Comparison of ENCODE assay signal across 1 cellular context in the genomic region with DNA sequence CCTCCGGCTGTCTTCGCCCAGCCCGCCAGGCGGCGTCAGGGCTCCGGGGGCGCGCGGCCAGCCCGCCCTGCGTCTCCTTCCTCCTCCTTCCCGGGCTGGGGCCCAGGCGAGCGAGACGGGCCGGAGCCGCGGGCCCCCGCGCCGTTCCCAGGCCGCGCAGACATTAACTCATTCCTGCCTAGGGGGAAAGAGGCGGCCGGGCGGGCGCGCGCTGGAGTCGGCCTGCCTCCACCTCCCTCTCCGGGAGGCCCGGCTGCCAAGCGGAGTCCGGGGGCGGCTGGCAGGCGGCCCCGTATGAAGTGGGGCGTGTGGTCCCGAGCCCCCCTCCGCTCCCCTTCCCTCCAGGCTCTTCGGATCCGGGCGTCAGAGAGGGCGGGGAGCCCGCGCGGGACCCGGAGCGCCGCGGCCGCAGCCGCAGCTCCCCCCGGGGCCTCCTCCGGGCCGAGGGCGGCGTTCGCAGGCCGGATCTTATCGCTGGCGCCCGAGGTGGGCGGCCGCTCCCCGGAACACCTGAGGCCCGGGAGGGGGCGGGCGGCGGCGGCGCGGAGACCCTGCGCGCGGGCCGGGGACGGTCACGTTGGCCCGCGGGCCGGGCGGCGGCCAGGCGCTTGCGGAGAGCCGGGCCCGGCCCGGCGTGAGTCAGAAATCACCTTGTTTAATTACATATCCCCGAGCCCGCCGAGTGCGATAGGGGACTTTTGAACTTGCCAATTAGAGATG.
TF ChIP-seq lines count a peak whose summit lies in the region.

No MANE protein-coding gene starts in this region.

TF ChIP-seq in WTC11, 78 proteins besides CTCF, POLR2A, EP300 and RAD21 (continued from another document):
- TF ChIP-seq, protein P1, sequence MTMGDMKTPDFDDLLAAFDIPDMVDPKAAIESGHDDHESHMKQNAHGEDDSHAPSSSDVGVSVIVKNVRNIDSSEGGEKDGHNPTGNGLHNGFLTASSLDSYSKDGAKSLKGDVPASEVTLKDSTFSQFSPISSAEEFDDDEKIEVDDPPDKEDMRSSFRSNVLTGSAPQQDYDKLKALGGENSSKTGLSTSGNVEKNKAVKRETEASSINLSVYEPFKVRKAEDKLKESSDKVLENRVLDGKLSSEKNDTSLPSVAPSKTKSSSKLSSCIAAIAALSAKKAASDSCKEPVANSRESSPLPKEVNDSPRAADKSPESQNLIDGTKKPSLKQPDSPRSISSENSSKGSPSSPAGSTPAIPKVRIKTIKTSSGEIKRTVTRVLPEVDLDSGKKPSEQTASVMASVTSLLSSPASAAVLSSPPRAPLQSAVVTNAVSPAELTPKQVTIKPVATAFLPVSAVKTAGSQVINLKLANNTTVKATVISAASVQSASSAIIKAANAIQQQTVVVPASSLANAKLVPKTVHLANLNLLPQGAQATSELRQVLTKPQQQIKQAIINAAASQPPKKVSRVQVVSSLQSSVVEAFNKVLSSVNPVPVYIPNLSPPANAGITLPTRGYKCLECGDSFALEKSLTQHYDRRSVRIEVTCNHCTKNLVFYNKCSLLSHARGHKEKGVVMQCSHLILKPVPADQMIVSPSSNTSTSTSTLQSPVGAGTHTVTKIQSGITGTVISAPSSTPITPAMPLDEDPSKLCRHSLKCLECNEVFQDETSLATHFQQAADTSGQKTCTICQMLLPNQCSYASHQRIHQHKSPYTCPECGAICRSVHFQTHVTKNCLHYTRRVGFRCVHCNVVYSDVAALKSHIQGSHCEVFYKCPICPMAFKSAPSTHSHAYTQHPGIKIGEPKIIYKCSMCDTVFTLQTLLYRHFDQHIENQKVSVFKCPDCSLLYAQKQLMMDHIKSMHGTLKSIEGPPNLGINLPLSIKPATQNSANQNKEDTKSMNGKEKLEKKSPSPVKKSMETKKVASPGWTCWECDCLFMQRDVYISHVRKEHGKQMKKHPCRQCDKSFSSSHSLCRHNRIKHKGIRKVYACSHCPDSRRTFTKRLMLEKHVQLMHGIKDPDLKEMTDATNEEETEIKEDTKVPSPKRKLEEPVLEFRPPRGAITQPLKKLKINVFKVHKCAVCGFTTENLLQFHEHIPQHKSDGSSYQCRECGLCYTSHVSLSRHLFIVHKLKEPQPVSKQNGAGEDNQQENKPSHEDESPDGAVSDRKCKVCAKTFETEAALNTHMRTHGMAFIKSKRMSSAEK (CRISPR knock-in tag; IDR thresholded peaks at IDR 0.05; ENCODE audit: borderline replicate concordance) = no peak
- TF ChIP-seq ZNF138 (CRISPR knock-in tag; conservative IDR thresholded peaks at IDR 0.05) (no peak), CBFB (CRISPR knock-in tag; IDR thresholded peaks at IDR 0.05; ENCODE audit: low read depth) (no peak), RELA (CRISPR knock-in tag; IDR thresholded peaks at IDR 0.05; ENCODE audit: borderline replicate concordance) (no peak), ETV6 (CRISPR knock-in tag; IDR thresholded peaks at IDR 0.05) (peak; percentile 68; the same call in 1 of the 2 replicates), HMGA2 (CRISPR knock-in tag; IDR thresholded peaks at IDR 0.05) (no peak), SMAD4 (CRISPR knock-in tag; IDR thresholded peaks at IDR 0.05) (no peak), TEAD4 (CRISPR knock-in tag; IDR thresholded peaks at IDR 0.05) (no peak), ZNF121 (CRISPR knock-in tag; IDR thresholded peaks at IDR 0.05) (no peak), TEAD1 (CRISPR knock-in tag; IDR thresholded peaks at IDR 0.05) (no peak; the same call in 1 of the 2 replicates), CREM (CRISPR knock-in tag; IDR thresholded peaks at IDR 0.05) (no peak), NR2C2 (CRISPR knock-in tag; IDR thresholded peaks at IDR 0.05) (no peak), TCF7 (CRISPR knock-in tag; IDR thresholded peaks at IDR 0.05; ENCODE audit: low read depth) (no peak), ELF4 (CRISPR knock-in tag; IDR thresholded peaks at IDR 0.05; ENCODE audit: low read depth) (peak; percentile 49; the same call in 1 of the 2 replicates), SP1 (CRISPR knock-in tag; conservative IDR thresholded peaks at IDR 0.05) (peak; percentile 67), CREB1 (CRISPR knock-in tag; IDR thresholded peaks at IDR 0.05) (no peak)
- TF ChIP-seq, protein P2, sequence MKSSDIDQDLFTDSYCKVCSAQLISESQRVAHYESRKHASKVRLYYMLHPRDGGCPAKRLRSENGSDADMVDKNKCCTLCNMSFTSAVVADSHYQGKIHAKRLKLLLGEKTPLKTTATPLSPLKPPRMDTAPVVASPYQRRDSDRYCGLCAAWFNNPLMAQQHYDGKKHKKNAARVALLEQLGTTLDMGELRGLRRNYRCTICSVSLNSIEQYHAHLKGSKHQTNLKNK (CRISPR knock-in tag; IDR thresholded peaks at IDR 0.05) = no peak
- TF ChIP-seq, protein P3, sequence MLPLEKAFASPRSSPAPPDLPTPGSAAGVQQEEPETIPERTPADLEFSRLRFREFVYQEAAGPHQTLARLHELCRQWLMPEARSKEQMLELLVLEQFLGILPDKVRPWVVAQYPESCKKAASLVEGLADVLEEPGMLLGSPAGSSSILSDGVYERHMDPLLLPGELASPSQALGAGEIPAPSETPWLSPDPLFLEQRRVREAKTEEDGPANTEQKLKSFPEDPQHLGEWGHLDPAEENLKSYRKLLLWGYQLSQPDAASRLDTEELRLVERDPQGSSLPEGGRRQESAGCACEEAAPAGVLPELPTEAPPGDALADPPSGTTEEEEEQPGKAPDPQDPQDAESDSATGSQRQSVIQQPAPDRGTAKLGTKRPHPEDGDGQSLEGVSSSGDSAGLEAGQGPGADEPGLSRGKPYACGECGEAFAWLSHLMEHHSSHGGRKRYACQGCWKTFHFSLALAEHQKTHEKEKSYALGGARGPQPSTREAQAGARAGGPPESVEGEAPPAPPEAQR (CRISPR knock-in tag; IDR thresholded peaks at IDR 0.05) = no peak
- TF ChIP-seq, protein P4, sequence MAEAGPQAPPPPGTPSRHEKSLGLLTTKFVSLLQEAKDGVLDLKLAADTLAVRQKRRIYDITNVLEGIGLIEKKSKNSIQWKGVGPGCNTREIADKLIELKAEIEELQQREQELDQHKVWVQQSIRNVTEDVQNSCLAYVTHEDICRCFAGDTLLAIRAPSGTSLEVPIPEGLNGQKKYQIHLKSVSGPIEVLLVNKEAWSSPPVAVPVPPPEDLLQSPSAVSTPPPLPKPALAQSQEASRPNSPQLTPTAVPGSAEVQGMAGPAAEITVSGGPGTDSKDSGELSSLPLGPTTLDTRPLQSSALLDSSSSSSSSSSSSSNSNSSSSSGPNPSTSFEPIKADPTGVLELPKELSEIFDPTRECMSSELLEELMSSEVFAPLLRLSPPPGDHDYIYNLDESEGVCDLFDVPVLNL (CRISPR knock-in tag; IDR thresholded peaks at IDR 0.05; ENCODE audit: borderline replicate concordance, low read depth) = no peak
- TF ChIP-seq, protein P5, sequence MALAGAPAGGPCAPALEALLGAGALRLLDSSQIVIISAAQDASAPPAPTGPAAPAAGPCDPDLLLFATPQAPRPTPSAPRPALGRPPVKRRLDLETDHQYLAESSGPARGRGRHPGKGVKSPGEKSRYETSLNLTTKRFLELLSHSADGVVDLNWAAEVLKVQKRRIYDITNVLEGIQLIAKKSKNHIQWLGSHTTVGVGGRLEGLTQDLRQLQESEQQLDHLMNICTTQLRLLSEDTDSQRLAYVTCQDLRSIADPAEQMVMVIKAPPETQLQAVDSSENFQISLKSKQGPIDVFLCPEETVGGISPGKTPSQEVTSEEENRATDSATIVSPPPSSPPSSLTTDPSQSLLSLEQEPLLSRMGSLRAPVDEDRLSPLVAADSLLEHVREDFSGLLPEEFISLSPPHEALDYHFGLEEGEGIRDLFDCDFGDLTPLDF (CRISPR knock-in tag; IDR thresholded peaks at IDR 0.05) = no peak
- TF ChIP-seq, protein P6, sequence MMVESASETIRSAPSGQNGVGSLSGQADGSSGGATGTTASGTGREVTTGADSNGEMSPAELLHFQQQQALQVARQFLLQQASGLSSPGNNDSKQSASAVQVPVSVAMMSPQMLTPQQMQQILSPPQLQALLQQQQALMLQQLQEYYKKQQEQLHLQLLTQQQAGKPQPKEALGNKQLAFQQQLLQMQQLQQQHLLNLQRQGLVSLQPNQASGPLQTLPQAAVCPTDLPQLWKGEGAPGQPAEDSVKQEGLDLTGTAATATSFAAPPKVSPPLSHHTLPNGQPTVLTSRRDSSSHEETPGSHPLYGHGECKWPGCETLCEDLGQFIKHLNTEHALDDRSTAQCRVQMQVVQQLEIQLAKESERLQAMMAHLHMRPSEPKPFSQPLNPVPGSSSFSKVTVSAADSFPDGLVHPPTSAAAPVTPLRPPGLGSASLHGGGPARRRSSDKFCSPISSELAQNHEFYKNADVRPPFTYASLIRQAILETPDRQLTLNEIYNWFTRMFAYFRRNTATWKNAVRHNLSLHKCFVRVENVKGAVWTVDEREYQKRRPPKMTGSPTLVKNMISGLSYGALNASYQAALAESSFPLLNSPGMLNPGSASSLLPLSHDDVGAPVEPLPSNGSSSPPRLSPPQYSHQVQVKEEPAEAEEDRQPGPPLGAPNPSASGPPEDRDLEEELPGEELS (CRISPR knock-in tag; IDR thresholded peaks at IDR 0.05) = 0 out of 2 replicates have a peak, but pooled peaks have one; percentile 85
- TF ChIP-seq, protein P7, sequence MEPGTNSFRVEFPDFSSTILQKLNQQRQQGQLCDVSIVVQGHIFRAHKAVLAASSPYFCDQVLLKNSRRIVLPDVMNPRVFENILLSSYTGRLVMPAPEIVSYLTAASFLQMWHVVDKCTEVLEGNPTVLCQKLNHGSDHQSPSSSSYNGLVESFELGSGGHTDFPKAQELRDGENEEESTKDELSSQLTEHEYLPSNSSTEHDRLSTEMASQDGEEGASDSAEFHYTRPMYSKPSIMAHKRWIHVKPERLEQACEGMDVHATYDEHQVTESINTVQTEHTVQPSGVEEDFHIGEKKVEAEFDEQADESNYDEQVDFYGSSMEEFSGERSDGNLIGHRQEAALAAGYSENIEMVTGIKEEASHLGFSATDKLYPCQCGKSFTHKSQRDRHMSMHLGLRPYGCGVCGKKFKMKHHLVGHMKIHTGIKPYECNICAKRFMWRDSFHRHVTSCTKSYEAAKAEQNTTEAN (CRISPR knock-in tag; IDR thresholded peaks at IDR 0.05) = no peak
